ENCODE assay signal across 7 cellular contexts in genomic region chr11:66315921-66316811, GRCh38. TPM values are rescaled to one million over a fixed set of nuclear protein-coding genes. Genes with fewer than 3 reads are reported as not detected.
A peak's percentile ranks its signal among the peaks of the same experiment; 100 is the strongest.
DNase-seq lines count a peak whose midpoint lies in the region; ATAC-seq and TF ChIP-seq lines count a peak whose summit lies in the region.
"Had no signal": no experiment of that assay in that cellular context is flagged by ENCODE, and none has a peak within 500 bp of the region (broad histone marks: within the 10 kb centered on the region; RNA-seq: fewer than 3 reads in every experiment).

No MANE protein-coding gene starts in this region.

- H3K4me1 Mint-ChIP-seq in natural killer cell treated with Interleukin-12 subunit alpha and Interleukin-12 subunit beta and Interleukin-15 and Interleukin-18, amount 100 ng/mL, for 72 hours (ENCODE audit: low read depth in 2 of 2) = peaks cover 25 to 31% of the 10 kb centered on the region in 2 donors
- peaks cover 18 to 43% of the 10 kb centered on the region in 2 donors for H3K4me1 Mint-ChIP-seq in natural killer cell

- peak overlapping the region; percentile 25 to 67 for H3K27ac Mint-ChIP-seq in natural killer cell treated with Interleukin-12 subunit alpha and Interleukin-12 subunit beta and Interleukin-15 and Interleukin-18, amount 100 ng/mL, for 72 hours
- H3K27ac Mint-ChIP-seq in natural killer cell = no peak overlapping the region

- WGBS in right lobe of liver (ENCODE audit: insufficient coverage, low coverage, low lambda C conversion rate, missing lambda C conversion rate) = 81% methylated on average over 6 of the region's 52 CpGs

- intact Hi-C loops in natural killer cell (cut with micrococcal nuclease) (no loop called here), right lobe of liver (cut with DNase I) (no loop called here), vagina (cut with DNase I) (no loop called here)

- H3K27ac ChIP-seq in right lobe of liver (no peak overlapping the region), vagina (peak overlapping the region; percentile 85)

- H3K36me3 ChIP-seq in right lobe of liver = no peaks in the 10 kb centered on the region
- no peaks in the 10 kb centered on the region for H3K36me3 ChIP-seq in vagina

- H3K4me3 ChIP-seq in right lobe of liver (peak overlapping the region; percentile 2 to 31 (median 14)), vagina (peak overlapping the region; percentile 58 to 68)

- no peak for TF ChIP-seq POLR2A in right lobe of liver (IDR thresholded peaks at IDR 0.05)
- no peak for TF ChIP-seq POLR2A in vagina (IDR thresholded peaks at IDR 0.05)

- TF ChIP-seq CTCF in natural killer cell (IDR thresholded peaks at IDR 0.05) (no peak), right lobe of liver (IDR thresholded peaks at IDR 0.05) (no peak), vagina (IDR thresholded peaks at IDR 0.05) (no peak)

- H3K4me3 Mint-ChIP-seq in natural killer cell treated with Interleukin-12 subunit alpha and Interleukin-12 subunit beta and Interleukin-15 and Interleukin-18, amount 100 ng/mL, for 72 hours = no peak overlapping the region
- H3K4me3 Mint-ChIP-seq in natural killer cell = no peak overlapping the region

- H3K27me3 ChIP-seq in right lobe of liver (no peaks in the 10 kb centered on the region), vagina (no peaks in the 10 kb centered on the region)

- no peaks in the 10 kb centered on the region for H3K9me3 Mint-ChIP-seq in natural killer cell treated with Interleukin-12 subunit alpha and Interleukin-12 subunit beta and Interleukin-15 and Interleukin-18, amount 100 ng/mL, for 72 hours
- H3K9me3 Mint-ChIP-seq in natural killer cell = no peaks in the 10 kb centered on the region

- ATAC-seq in natural killer cell treated with Interleukin-12 subunit alpha and Interleukin-12 subunit beta and Interleukin-15 and Interleukin-18, amount 100 ng/mL, for 72 hours = no peak
- ATAC-seq in natural killer cell (no peak), right lobe of liver (no peak)

- H3K4me1 ChIP-seq in right lobe of liver = peaks cover 0 to 18% (median 8%) of the 10 kb centered on the region in 4 donors
- peaks cover 66% of the 10 kb centered on the region for H3K4me1 ChIP-seq in vagina

- H3K36me3 Mint-ChIP-seq in natural killer cell treated with Interleukin-12 subunit alpha and Interleukin-12 subunit beta and Interleukin-15 and Interleukin-18, amount 100 ng/mL, for 72 hours = no peaks in the 10 kb centered on the region
- H3K36me3 Mint-ChIP-seq in natural killer cell = no peaks in the 10 kb centered on the region

- peaks cover 23 to 26% of the 10 kb centered on the region in 2 donors for H3K27me3 Mint-ChIP-seq in natural killer cell treated with Interleukin-12 subunit alpha and Interleukin-12 subunit beta and Interleukin-15 and Interleukin-18, amount 100 ng/mL, for 72 hours
- H3K27me3 Mint-ChIP-seq in natural killer cell (ENCODE audit: low read depth in 2 of 2) = peaks cover 24 to 28% of the 10 kb centered on the region in 2 donors

- H3K9me3 ChIP-seq in right lobe of liver = no peaks in the 10 kb centered on the region
- no peaks in the 10 kb centered on the region for H3K9me3 ChIP-seq in vagina

- DNase-seq in natural killer cell treated with Interleukin-12 subunit alpha and Interleukin-12 subunit beta and Interleukin-15 and Interleukin-18, amount 100 ng/mL, for 72 hours (ENCODE audit: low spot score) = peak; percentile 54
- no peak for DNase-seq in natural killer cell
- DNase-seq in right lobe of liver = no peak
- no peak for DNase-seq in vagina (ENCODE audit: extremely low spot score in 2 of 2)
- no peak for DNase-seq in D341Med (ENCODE audit: low spot score)
- no peak for DNase-seq in activated naive CD4-positive, alpha-beta T cell treated with Interleukin-2 at 50 U/mL for 16 hours
- DNase-seq: NCI-H1436 had no signal

RNA-seq across cellular contexts. Expression of gene CD248, which starts 0.7 kb away (rescaled TPM):
- under 1 TPM; 0.10 to 0.59 TPM for total RNA-seq in natural killer cell treated with Interleukin-12 subunit alpha and Interleukin-12 subunit beta and Interleukin-15 and Interleukin-18, amount 100 ng/mL, for 72 hours
- under 1 TPM; 0.23 to 0.40 (median 0.32) TPM for total RNA-seq in natural killer cell
- total RNA-seq in right lobe of liver = 1 to 10 TPM in 3 of 6 experiments, under 1 TPM in 3; 0.37 to 3.2 (median 0.94) TPM
- 45.2 TPM for total RNA-seq in vagina

RNA-seq across cellular contexts. Expression of gene RIN1, which starts 20.1 kb away (rescaled TPM):
- total RNA-seq in natural killer cell treated with Interleukin-12 subunit alpha and Interleukin-12 subunit beta and Interleukin-15 and Interleukin-18, amount 100 ng/mL, for 72 hours = 1 to 10 TPM in 1 of 2 donors, under 1 TPM in 1; 0.43 to 2.1 TPM
- total RNA-seq in natural killer cell (1 to 10 TPM; 1.3 to 7.9 (median 2.5) TPM), right lobe of liver (1 to 10 TPM in 3 of 6 experiments, under 1 TPM in 3; 0.46 to 1.8 (median 0.94) TPM), vagina (19.2 TPM)

RNA-seq across cellular contexts. Expression of gene TMEM151A, which starts 24.5 kb away (rescaled TPM):
- total RNA-seq in natural killer cell treated with Interleukin-12 subunit alpha and Interleukin-12 subunit beta and Interleukin-15 and Interleukin-18, amount 100 ng/mL, for 72 hours = not detected
- not detected for total RNA-seq in natural killer cell
- under 1 TPM in 4 of 6 experiments, not detected in 2; 0.13 to 0.86 (median 0.45) TPM for total RNA-seq in right lobe of liver
- total RNA-seq in vagina = 1.7 TPM

RNA-seq across cellular contexts. Expression of gene YIF1A, which starts 27.2 kb away (rescaled TPM):
- 10 to 100 TPM; 62.7 to 76.1 TPM for total RNA-seq in natural killer cell treated with Interleukin-12 subunit alpha and Interleukin-12 subunit beta and Interleukin-15 and Interleukin-18, amount 100 ng/mL, for 72 hours
- total RNA-seq in natural killer cell (10 to 100 TPM; 21.9 to 28.5 (median 23.6) TPM), right lobe of liver (100 to 1,000 TPM in 3 of 6 experiments, 10 to 100 TPM in 3; 75.0 to 170 (median 97.9) TPM), vagina (130 TPM)

RNA-seq across cellular contexts. Expression of gene BRMS1, which starts 28.7 kb away (rescaled TPM):
- total RNA-seq in natural killer cell treated with Interleukin-12 subunit alpha and Interleukin-12 subunit beta and Interleukin-15 and Interleukin-18, amount 100 ng/mL, for 72 hours = 10 to 100 TPM; 53.2 to 64.5 TPM
- total RNA-seq in natural killer cell (10 to 100 TPM; 48.1 to 55.6 (median 48.2) TPM), right lobe of liver (10 to 100 TPM in 5 of 6 experiments, 1 to 10 TPM in 1; 8.2 to 31.9 (median 12.1) TPM), vagina (37.1 TPM)

Comparison
In these comparisons a context has a peak if more than half of its experiments do, and no peak if none do; other contexts are left out.
1. H3K27ac Mint-ChIP-seq: peak in natural killer cell treated with Interleukin-12 subunit alpha and Interleukin-12 subunit beta and Interleukin-15 and Interleukin-18, amount 100 ng/mL, for 72 hours (2 of 2); none in natural killer cell (0 of 2).
2. RNA of gene CD248, which starts 0.7 kb away (total RNA-seq): 45.2 TPM in vagina (single experiment); 0.37 to 3.2 TPM in right lobe of liver, 0.10 to 0.59 TPM in natural killer cell treated with Interleukin-12 subunit alpha and Interleukin-12 subunit beta and Interleukin-15 and Interleukin-18, amount 100 ng/mL, for 72 hours and 0.23 to 0.40 TPM in natural killer cell; every median in the first group is over 10 times any median in the second.